ENCODE assay signal across 17 cellular contexts in the genomic region with DNA sequence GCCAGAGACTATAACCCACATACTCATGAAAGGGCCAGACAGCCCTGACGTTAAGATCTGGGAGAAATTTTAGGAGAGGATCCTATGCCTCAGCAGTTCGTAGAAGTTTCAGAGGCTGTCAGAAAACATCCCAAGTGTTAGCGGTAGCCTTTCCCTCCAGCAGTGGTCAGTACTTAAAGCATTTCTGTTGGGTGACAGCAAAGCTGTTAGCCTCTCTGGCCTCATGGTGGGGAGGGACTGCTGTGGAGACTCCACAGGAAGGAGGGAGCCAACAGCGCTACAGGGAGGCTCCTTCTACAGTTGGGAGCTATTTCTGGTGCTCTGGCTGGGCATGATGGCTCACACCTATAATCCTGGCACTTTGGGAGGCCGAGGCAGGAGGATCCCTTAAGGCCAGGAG. TPM values are rescaled to one million over a fixed set of nuclear protein-coding genes. Genes with fewer than 3 reads are reported as not detected.
DNase-seq lines count a peak whose midpoint lies in the region; ATAC-seq and TF ChIP-seq lines count a peak whose summit lies in the region.
"Had no signal": no experiment of that assay in that cellular context is flagged by ENCODE, and none has a peak within 500 bp of the region (broad histone marks: within the 10 kb centered on the region; RNA-seq: fewer than 3 reads in every experiment).

No MANE protein-coding gene starts in this region.

- H3K4me3 Mint-ChIP-seq in activated CD4-positive, alpha-beta T cell treated with anti-CD3 and anti-CD28 coated beads for 36 hours, result no peak overlapping the region
- H3K4me3 Mint-ChIP-seq: CD8-positive, alpha-beta memory T cell; naive B cell had no signal

- H3K9ac ChIP-seq in MM.1S (ENCODE audit: low read length), result peak overlapping the region; percentile 76

- H3K9me3 ChIP-seq in MM.1S (replicated peaks; ENCODE audit: insufficient read depth, low read length) (no peaks in the 10 kb centered on the region), esophagus muscularis mucosa (no peaks in the 10 kb centered on the region), psoas muscle (no peaks in the 10 kb centered on the region)
- H3K9me3 ChIP-seq: SJSA1, uterus had no signal

- TF ChIP-seq EP300 in esophagus muscularis mucosa (IDR thresholded peaks at IDR 0.05), result no peak

- peak overlapping the region; percentile 97 for H3K27ac ChIP-seq in MM.1S (ENCODE audit: low read length)
- peak overlapping the region; percentile 49 to 71 (median 66) for H3K27ac ChIP-seq in esophagus muscularis mucosa (replicated peaks in 1 of 4)
- peak overlapping the region; percentile 85 for H3K27ac ChIP-seq in psoas muscle
- H3K27ac ChIP-seq: SJSA1, uterus had no signal

- peak overlapping the region; percentile 12; the same call in 1 of the 2 replicates for H3K4me3 ChIP-seq in MM.1S (ENCODE audit: low read length)
- H3K4me3 ChIP-seq in esophagus muscularis mucosa, result no peak overlapping the region
- no peak overlapping the region for H3K4me3 ChIP-seq in psoas muscle
- H3K4me3 ChIP-seq: SJSA1, uterus had no signal

- no peaks in the 10 kb centered on the region for H3K9me3 Mint-ChIP-seq in activated CD4-positive, alpha-beta T cell treated with anti-CD3 and anti-CD28 coated beads for 36 hours (ENCODE audit: low read depth)
- H3K9me3 Mint-ChIP-seq: CD8-positive, alpha-beta memory T cell; naive B cell had no signal

- WGBS in esophagus muscularis mucosa, result 72% methylated on average over 4 of the region's 5 CpGs
- 49 to 57% (median 56%) methylated on average over 5 of the region's 5 CpGs for WGBS in psoas muscle, 3 donors

- peak overlapping the region; percentile 27 for H3K27ac Mint-ChIP-seq in activated CD4-positive, alpha-beta T cell treated with anti-CD3 and anti-CD28 coated beads for 36 hours

- H3K27me3 Mint-ChIP-seq in activated CD4-positive, alpha-beta T cell treated with anti-CD3 and anti-CD28 coated beads for 36 hours, result no peaks in the 10 kb centered on the region
- H3K27me3 Mint-ChIP-seq: CD8-positive, alpha-beta memory T cell; naive B cell had no signal

- no peak for TF ChIP-seq POLR2A in esophagus muscularis mucosa (IDR thresholded peaks at IDR 0.05; ENCODE audit: low read depth)

- H3F3A ChIP-seq in MM.1S (ENCODE audit: insufficient read depth, low read length), result peaks cover 64% of the 10 kb centered on the region

- peaks cover 24% of the 10 kb centered on the region for H3K4me1 Mint-ChIP-seq in activated CD4-positive, alpha-beta T cell treated with anti-CD3 and anti-CD28 coated beads for 36 hours

- no peak overlapping the region for H2AFZ ChIP-seq in MM.1S (ENCODE audit: low read length)

- no peaks in the 10 kb centered on the region for H3K9me2 ChIP-seq in MM.1S (replicated peaks; ENCODE audit: insufficient read depth, low read length)

- no peak for ATAC-seq in activated CD4-positive, alpha-beta T cell treated with anti-CD3 and anti-CD28 coated beads for 36 hours
- peak; percentile 20 to 46 (median 32) for ATAC-seq in psoas muscle

- H3K4me1 ChIP-seq in MM.1S (ENCODE audit: low read length) (peaks cover 64% of the 10 kb centered on the region), esophagus muscularis mucosa (peaks cover 5 to 39% (median 32%) of the 10 kb centered on the region in 4 donors), psoas muscle (peaks cover 29% of the 10 kb centered on the region)
- H3K4me1 ChIP-seq: SJSA1, uterus had no signal

- no peaks in the 10 kb centered on the region for H4K20me1 ChIP-seq in MM.1S (ENCODE audit: insufficient read depth, low read length)

- DNase-seq in activated CD4-positive, alpha-beta T cell treated with anti-CD3 and anti-CD28 coated beads for 36 hours, result no peak
- no peak for DNase-seq in activated CD4-positive, alpha-beta T cell treated with anti-CD3 and anti-CD28 coated beads, Interleukin-2, amount 50 U/mL, for 48 hours
- peak; percentile 17 for DNase-seq in MM.1S
- no peak for DNase-seq in esophagus muscularis mucosa (ENCODE audit: extremely low spot score)
- no peak for DNase-seq in psoas muscle
- no peak for DNase-seq in amniotic stem cell (lab: John Stamatoyannopoulos, UW)
- no peak for DNase-seq in SKM-1 treated with dmso at 0.1 percent for 144 hours (lab: John Stamatoyannopoulos, UW; ENCODE audit: unreplicated experiment)
- DNase-seq in KG1 (lab: John Stamatoyannopoulos, UW), result no peak
- DNase-seq: activated naive CD4-positive, alpha-beta T cell treated with anti-CD3 and anti-CD28 coated beads, Interleukin-2, amount 50 U/mL, for 16 hours; CD8-positive, alpha-beta memory T cell; naive B cell; NCI-H1048; NCI-H2171 treated with DMSO at 0.1 percent for 48 hours; retina; stimulated activated CD4-positive, alpha-beta T cell treated with anti-CD3 and anti-CD28 coated beads, Interleukin-4, amount 100 ng/mL, for 1 hour; uterus had no signal

- TF ChIP-seq CTCF in MM.1S (IDR thresholded peaks at IDR 0.05; ENCODE audit: low read length), result no peak
- no peak for TF ChIP-seq CTCF in esophagus muscularis mucosa (IDR thresholded peaks at IDR 0.05)
- no peak for TF ChIP-seq CTCF in psoas muscle (IDR thresholded peaks at IDR 0.05)

- CTCF ChIA-PET in activated CD4-positive, alpha-beta T cell treated with anti-CD3 and anti-CD28 coated beads for 36 hours (lab: Charles Lee), result interaction anchor here (0.8 to 2.0 kb wide), 8 partner anchors 10 to 179 kb away, joined by 3 to 12 read pairs (median 4); no protein-coding TSS in a partner anchor

- peaks cover 26% of the 10 kb centered on the region for H3K36me3 Mint-ChIP-seq in activated CD4-positive, alpha-beta T cell treated with anti-CD3 and anti-CD28 coated beads for 36 hours (ENCODE audit: low read depth)

- POLR2A ChIA-PET in activated CD4-positive, alpha-beta T cell treated with anti-CD3 and anti-CD28 coated beads for 36 hours (lab: Charles Lee), result interaction anchor here (0.6 to 0.9 kb wide), 3 partner anchors 15 to 1732 kb away, joined by 3 to 5 read pairs (median 3); a partner anchor contains a TSS

- intact Hi-C loops in activated CD4-positive, alpha-beta T cell treated with anti-CD3 and anti-CD28 coated beads for 36 hours (cut with DNase I, micrococcal nuclease), result loop anchor here in 1 of 2 experiments (5.0 kb wide), 3 partner anchors 73 to 333 kb away; a partner anchor contains a TSS
- intact Hi-C loops in esophagus muscularis mucosa (cut with DNase I) (loop anchor here (5.0 kb wide), 3 partner anchors 163 to 323 kb away; a partner anchor contains a TSS), psoas muscle (cut with DNase I) (loop anchor here (5.0 kb wide), 3 partner anchors 68 to 183 kb away; a partner anchor contains a TSS)

- H3K27me3 ChIP-seq in MM.1S (replicated peaks; ENCODE audit: insufficient read depth, low read length) (no peaks in the 10 kb centered on the region), esophagus muscularis mucosa (no peaks in the 10 kb centered on the region), psoas muscle (ENCODE audit: insufficient read depth in 3 of 3, low read length in 2 of 3) (no peaks in the 10 kb centered on the region)
- H3K27me3 ChIP-seq: SJSA1, uterus had no signal

- H3K36me3 ChIP-seq in MM.1S (replicated peaks; ENCODE audit: insufficient read depth, low read length) (no peaks in the 10 kb centered on the region), esophagus muscularis mucosa (peaks cover 7 to 60% (median 42%) of the 10 kb centered on the region in 4 donors), psoas muscle (ENCODE audit: insufficient read depth in 1 of 2, low read depth in 1 of 2) (peaks cover 0 to 19% of the 10 kb centered on the region in 2 donors)
- H3K36me3 ChIP-seq: uterus had no signal

- peaks cover 12% of the 10 kb centered on the region; the same call in 1 of the 2 replicates for H3K79me2 ChIP-seq in MM.1S (ENCODE audit: low read length)

- H3K4me2 ChIP-seq in MM.1S (ENCODE audit: low read depth, low read length), result peak overlapping the region; percentile 74

RNA-seq across cellular contexts. Expression of a gene that starts 27.4 kb away (rescaled TPM):
- total RNA-seq in activated CD4-positive, alpha-beta T cell treated with anti-CD3 and anti-CD28 coated beads for 36 hours, result 100 to 1,000 TPM; 176 to 182 TPM
- total RNA-seq in esophagus muscularis mucosa (100 to 1,000 TPM; 119 to 228 (median 171) TPM), psoas muscle (100 to 1,000 TPM; 513 to 926 (median 752) TPM)
- polyA plus RNA-seq in psoas muscle, result 100 to 1,000 TPM; 365 to 759 (median 405) TPM
